10 cellular contexts compared by ENCODE assay signal in the genomic region with DNA sequence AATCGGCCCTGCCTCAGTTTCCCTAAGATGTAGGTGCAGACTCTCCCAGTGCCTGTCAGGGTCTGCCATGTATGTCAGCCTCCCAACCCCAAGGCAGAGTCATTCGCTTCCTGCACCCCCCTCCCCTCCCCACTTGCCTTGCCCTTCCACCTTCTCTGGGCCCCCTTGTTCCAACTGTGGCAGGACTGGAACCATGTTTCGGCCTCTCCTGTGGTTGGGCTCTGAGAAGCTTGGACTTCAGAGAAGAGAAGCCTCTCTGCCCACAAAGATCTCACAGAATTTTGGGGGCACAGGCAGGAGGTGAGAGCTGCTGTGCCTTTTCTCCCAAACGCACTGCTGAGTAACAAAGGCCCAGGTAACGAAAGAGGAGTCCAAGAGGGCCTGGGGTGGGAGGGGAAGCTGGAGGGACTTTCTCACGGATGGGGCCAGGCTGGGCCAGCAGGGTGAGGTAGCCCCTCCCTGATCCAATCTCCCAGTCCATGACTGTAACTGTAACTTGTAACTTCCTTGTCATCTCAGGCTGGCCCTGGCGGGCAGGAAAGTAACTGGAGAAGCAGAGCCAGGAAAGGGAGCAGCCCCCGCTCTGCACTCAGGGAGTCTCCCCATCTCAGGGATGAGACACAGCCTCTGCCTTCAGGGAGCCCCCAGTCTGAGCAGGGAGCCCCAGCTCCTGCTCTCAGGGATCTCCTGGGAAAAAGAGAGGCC. TPM values are rescaled to one million over a fixed set of nuclear protein-coding genes. Genes with fewer than 3 reads are reported as not detected.
DNase-seq lines count a peak whose midpoint lies in the region; ATAC-seq and TF ChIP-seq lines count a peak whose summit lies in the region.
"Had no signal": no experiment of that assay in that cellular context is flagged by ENCODE, and none has a peak within 500 bp of the region (broad histone marks: within the 10 kb centered on the region; RNA-seq: fewer than 3 reads in every experiment).

No MANE protein-coding gene starts in this region.

- TF ChIP-seq CTCF in H9 (conservative IDR thresholded peaks at IDR 0.05) (no peak), VCaP (conservative IDR thresholded peaks at IDR 0.05) (no peak), mucosa of descending colon (IDR thresholded peaks at IDR 0.05) (no peak)

- H2BK120ac ChIP-seq in H9 (ENCODE audit: low read depth, low read length, poor library complexity, severe bottlenecking) = no peak overlapping the region

- H3T11ph ChIP-seq in H9 (ENCODE audit: low read length) = no peak overlapping the region

- CTCF ChIA-PET in activated naive CD4-positive, alpha-beta T cell treated with anti-CD3 and anti-CD28 coated beads for 36 hours (lab: Charles Lee) = interaction anchor here (1.0 to 7.4 kb wide), 4 partner anchors 9 to 33 kb away, joined by 3 to 166 read pairs (median 7); partner anchors contain the start of genes CRABP2, ISG20L2 and METTL25B
- CTCF ChIA-PET in activated CD4-positive, alpha-beta memory T cell treated with anti-CD3 and anti-CD28 coated beads for 36 hours (lab: Charles Lee) = interaction anchor here (1.2 to 36.2 kb wide), 3 partner anchors 17 to 166 kb away, joined by 3 to 1179 read pairs (median 3); partner anchors contain the start of genes CRABP2, ISG20L2, METTL25B and NES

- H3K27me3 ChIP-seq in H9 (ENCODE audit: insufficient read depth, low read length) = no peaks in the 10 kb centered on the region

- H3K9me3 ChIP-seq in H9 (ENCODE audit: control insufficient read depth, low read depth, low read length) (no peaks in the 10 kb centered on the region), mucosa of descending colon (no peaks in the 10 kb centered on the region)

- peak overlapping the region; percentile 54 for H2AK5ac ChIP-seq in H9 (ENCODE audit: insufficient read length, low read length)

- no peaks in the 10 kb centered on the region for H3K9me3 Mint-ChIP-seq in H9
- H3K9me3 Mint-ChIP-seq in activated naive CD4-positive, alpha-beta T cell treated with anti-CD3 and anti-CD28 coated beads for 36 hours = no peaks in the 10 kb centered on the region
- H3K9me3 Mint-ChIP-seq in activated CD4-positive, alpha-beta memory T cell treated with anti-CD3 and anti-CD28 coated beads for 36 hours = no peaks in the 10 kb centered on the region
- H3K9me3 Mint-ChIP-seq: HFFc6; naive thymus-derived CD8-positive, alpha-beta T cell had no signal

- no peak overlapping the region for H2AFZ ChIP-seq in H9 (ENCODE audit: low read length)

- no peak overlapping the region for H3K56ac ChIP-seq in H9 (ENCODE audit: insufficient read length, low read depth, low read length)

- peak overlapping the region; percentile 55 for H4K91ac ChIP-seq in H9 (ENCODE audit: insufficient read length, low read depth, low read length)

- peak overlapping the region; percentile 30 for H2BK12ac ChIP-seq in H9 (ENCODE audit: insufficient read length, low read depth, low read length)

- H3K27me3 Mint-ChIP-seq in H9 (ENCODE audit: low read depth) = peaks cover 9% of the 10 kb centered on the region
- peaks cover 55% of the 10 kb centered on the region for H3K27me3 Mint-ChIP-seq in activated naive CD4-positive, alpha-beta T cell treated with anti-CD3 and anti-CD28 coated beads for 36 hours (ENCODE audit: low read depth)
- peaks cover 62% of the 10 kb centered on the region for H3K27me3 Mint-ChIP-seq in activated CD4-positive, alpha-beta memory T cell treated with anti-CD3 and anti-CD28 coated beads for 36 hours

- no peaks in the 10 kb centered on the region for H3K79me1 ChIP-seq in H9 (ENCODE audit: insufficient read depth, low read depth, low read length, poor library complexity, severe bottlenecking)

- peak overlapping the region; percentile 53 for H3K4me2 ChIP-seq in H9 (ENCODE audit: insufficient read depth, insufficient read length, low read length)

- H3K36me3 Mint-ChIP-seq in H9 (ENCODE audit: insufficient read depth in 1 of 3, low read depth in 3 of 3) = peaks cover 5 to 21% (median 18%) of the 10 kb centered on the region in 3 experiments
- no peaks in the 10 kb centered on the region for H3K36me3 Mint-ChIP-seq in activated naive CD4-positive, alpha-beta T cell treated with anti-CD3 and anti-CD28 coated beads for 36 hours (ENCODE audit: low read depth)
- H3K36me3 Mint-ChIP-seq in activated CD4-positive, alpha-beta memory T cell treated with anti-CD3 and anti-CD28 coated beads for 36 hours = no peaks in the 10 kb centered on the region

- peak overlapping the region; percentile 90 to 92 (median 91) for H3K27ac Mint-ChIP-seq in H9
- H3K27ac Mint-ChIP-seq in activated naive CD4-positive, alpha-beta T cell treated with anti-CD3 and anti-CD28 coated beads for 36 hours = no peak overlapping the region
- no peak overlapping the region for H3K27ac Mint-ChIP-seq in activated CD4-positive, alpha-beta memory T cell treated with anti-CD3 and anti-CD28 coated beads for 36 hours
- H3K27ac Mint-ChIP-seq: activated CD4-positive, alpha-beta T cell treated with anti-CD3 and anti-CD28 coated beads for 36 hours; HFFc6 had no signal

- peaks cover 10% of the 10 kb centered on the region for H3K23me2 ChIP-seq in H9 (ENCODE audit: insufficient read length, low read depth, low read length, poor library complexity, severe bottlenecking)

- H3K4me1 Mint-ChIP-seq in H9 = peaks cover 53 to 65% of the 10 kb centered on the region in 2 experiments
- peaks cover 24% of the 10 kb centered on the region for H3K4me1 Mint-ChIP-seq in activated naive CD4-positive, alpha-beta T cell treated with anti-CD3 and anti-CD28 coated beads for 36 hours (ENCODE audit: low read depth)
- H3K4me1 Mint-ChIP-seq in activated CD4-positive, alpha-beta memory T cell treated with anti-CD3 and anti-CD28 coated beads for 36 hours (ENCODE audit: low read depth) = peaks cover 10% of the 10 kb centered on the region

- peak overlapping the region; percentile 51 for H3K18ac ChIP-seq in H9 (ENCODE audit: insufficient read length, low read depth, low read length)

- no peak overlapping the region for H2BK15ac ChIP-seq in H9 (ENCODE audit: low read depth, low read length)

- no peaks in the 10 kb centered on the region for H3K36me3 ChIP-seq in mucosa of descending colon (ENCODE audit: low read depth)

- H3K27ac ChIP-seq in H9 (ENCODE audit: insufficient read length, low read depth, low read length) (peak overlapping the region; percentile 32), VCaP (peak overlapping the region; percentile 71)

- peak overlapping the region; percentile 54 to 75; a peak in 4 of 5 replicates for H3K4me3 Mint-ChIP-seq in H9
- no peak overlapping the region for H3K4me3 Mint-ChIP-seq in activated naive CD4-positive, alpha-beta T cell treated with anti-CD3 and anti-CD28 coated beads for 36 hours
- no peak overlapping the region for H3K4me3 Mint-ChIP-seq in activated CD4-positive, alpha-beta memory T cell treated with anti-CD3 and anti-CD28 coated beads for 36 hours
- H3K4me3 Mint-ChIP-seq: activated CD4-positive, alpha-beta T cell treated with anti-CD3 and anti-CD28 coated beads for 36 hours; HFFc6 had no signal

- intact Hi-C loops in mucosa of descending colon (cut with DNase I, micrococcal nuclease) = no loop called here
- intact Hi-C loops in activated naive CD4-positive, alpha-beta T cell treated with anti-CD3 and anti-CD28 coated beads for 36 hours (cut with micrococcal nuclease) = no loop called here
- intact Hi-C loops in activated CD4-positive, alpha-beta memory T cell treated with anti-CD3 and anti-CD28 coated beads for 36 hours (cut with micrococcal nuclease) = no loop called here

- no peaks in the 10 kb centered on the region for H4K20me1 ChIP-seq in H9 (ENCODE audit: control insufficient read depth, insufficient read depth, insufficient read length)

- H4K8ac ChIP-seq in H9 (replicated peaks; ENCODE audit: insufficient read length, low read depth, low read length) = no peak overlapping the region

- peak overlapping the region; percentile 20; the same call in 1 of the 2 replicates for H3K4ac ChIP-seq in H9 (ENCODE audit: low read depth, low read length)

- H3K9ac ChIP-seq in H9 (ENCODE audit: extremely low read depth, insufficient read length, low read length) = no peak overlapping the region

- peak overlapping the region; percentile 80; the same call in 1 of the 2 replicates for H3K14ac ChIP-seq in H9 (ENCODE audit: insufficient read depth, low read length)

- no peaks in the 10 kb centered on the region for H3K79me2 ChIP-seq in H9 (ENCODE audit: insufficient read depth, low read length)

- H2BK5ac ChIP-seq in H9 (ENCODE audit: insufficient read length, low read length) = no peak overlapping the region

- H3K4me3 ChIP-seq in mucosa of descending colon = no peak overlapping the region

- no peak overlapping the region for H3K23ac ChIP-seq in H9 (ENCODE audit: insufficient read length, low read depth, low read length)

- no peak overlapping the region for H2BK20ac ChIP-seq in H9 (ENCODE audit: low read depth, low read length, poor library complexity, severe bottlenecking)

- peak; percentile 76 for DNase-seq in H9
- DNase-seq in mucosa of descending colon = peak in 2 of 3 donors; percentile 40 to 46
- DNase-seq in cerebellar nuclear complex (lab: John Stamatoyannopoulos, UW) = no peak
- DNase-seq in activated naive CD4-positive, alpha-beta T cell treated with anti-CD3 and anti-CD28 coated beads for 36 hours = no peak
- DNase-seq in activated CD4-positive, alpha-beta memory T cell treated with anti-CD3 and anti-CD28 coated beads for 36 hours = no peak
- DNase-seq: activated CD4-positive, alpha-beta T cell treated with anti-CD3 and anti-CD28 coated beads for 36 hours; HFFc6; NCI-H774 had no signal

- peaks cover 17% of the 10 kb centered on the region; the same call in 1 of the 2 replicates for H3K4me1 ChIP-seq in H9 (ENCODE audit: insufficient read depth, low read length)
- peaks cover 16% of the 10 kb centered on the region for H3K4me1 ChIP-seq in mucosa of descending colon (ENCODE audit: low read depth)

- WGBS in H9 (ENCODE audit: extremely low coverage, insufficient read length, low lambda C conversion rate) = no CpG with 5 or more reads among the region's 8 CpGs

- ATAC-seq in mucosa of descending colon = peak; percentile 73
- ATAC-seq: activated CD4-positive, alpha-beta T cell treated with anti-CD3 and anti-CD28 coated beads for 36 hours; naive thymus-derived CD8-positive, alpha-beta T cell had no signal

- POLR2A ChIA-PET in activated CD4-positive, alpha-beta memory T cell treated with anti-CD3 and anti-CD28 coated beads for 36 hours (lab: Charles Lee) = no interaction called here

- no peak overlapping the region for H4K5ac ChIP-seq in H9 (ENCODE audit: insufficient read length, low read depth, low read length)

RNA-seq across cellular contexts. Expression of gene CRABP2, which starts 11.4 kb away (rescaled TPM):
- total RNA-seq in H9 (2021) (180 and 184 TPM in 2 replicates), mucosa of descending colon (1 to 10 TPM in 2 of 3 donors, under 1 TPM in 1; 0.38 to 2.2 (median 1.2) TPM)
- total RNA-seq in activated naive CD4-positive, alpha-beta T cell treated with anti-CD3 and anti-CD28 coated beads for 36 hours = under 1 TPM; 0.45 to 0.72 TPM
- total RNA-seq in activated CD4-positive, alpha-beta memory T cell treated with anti-CD3 and anti-CD28 coated beads for 36 hours = 1 to 10 TPM; 1.1 to 2.3 TPM

RNA-seq across cellular contexts. Expression of gene NES, which starts 16.8 kb away (rescaled TPM):
- total RNA-seq in H9 (2021) (167 and 168 TPM in 2 replicates), mucosa of descending colon (10 to 100 TPM in 1 of 3 donors, 1 to 10 TPM in 2; 3.0 to 11.4 (median 6.4) TPM)
- total RNA-seq in activated naive CD4-positive, alpha-beta T cell treated with anti-CD3 and anti-CD28 coated beads for 36 hours = not detected
- under 1 TPM in 1 of 2 experiments, not detected in 1; 0.07 TPM for total RNA-seq in activated CD4-positive, alpha-beta memory T cell treated with anti-CD3 and anti-CD28 coated beads for 36 hours
- total RNA-seq: naive thymus-derived CD8-positive, alpha-beta T cell had no signal

RNA-seq across cellular contexts. Expression of gene METTL25B, which starts 34.3 kb away (rescaled TPM):
- total RNA-seq in H9 (2021) (24.4 and 26.2 TPM in 2 replicates), mucosa of descending colon (10 to 100 TPM; 35.1 to 58.6 (median 44.4) TPM)
- 10 to 100 TPM; 35.3 to 35.5 TPM for total RNA-seq in activated naive CD4-positive, alpha-beta T cell treated with anti-CD3 and anti-CD28 coated beads for 36 hours
- 10 to 100 TPM; 43.0 to 46.3 TPM for total RNA-seq in activated CD4-positive, alpha-beta memory T cell treated with anti-CD3 and anti-CD28 coated beads for 36 hours

RNA-seq across cellular contexts. Expression of gene ISG20L2, which starts 34.6 kb away (rescaled TPM):
- 52.4 and 57.6 TPM in 2 replicates for total RNA-seq in H9 (2021)
- total RNA-seq in mucosa of descending colon = 10 to 100 TPM; 27.8 to 33.0 (median 31.0) TPM
- total RNA-seq in activated naive CD4-positive, alpha-beta T cell treated with anti-CD3 and anti-CD28 coated beads for 36 hours = 10 to 100 TPM; 24.8 to 28.7 TPM
- 10 to 100 TPM; 35.6 to 36.8 TPM for total RNA-seq in activated CD4-positive, alpha-beta memory T cell treated with anti-CD3 and anti-CD28 coated beads for 36 hours

RNA-seq across cellular contexts. Expression of gene MRPL24, which starts 46.9 kb away (rescaled TPM):
- 27.3 and 29.0 TPM in 2 replicates for total RNA-seq in H9 (2021)
- 10 to 100 TPM; 50.1 to 61.7 (median 57.6) TPM for total RNA-seq in mucosa of descending colon
- total RNA-seq in activated naive CD4-positive, alpha-beta T cell treated with anti-CD3 and anti-CD28 coated beads for 36 hours = 100 to 1,000 TPM in 1 of 2 experiments, 10 to 100 TPM in 1; 91.1 to 114 TPM
- total RNA-seq in activated CD4-positive, alpha-beta memory T cell treated with anti-CD3 and anti-CD28 coated beads for 36 hours = 100 to 1,000 TPM; 105 to 106 TPM

Comparison
In these comparisons a context has a peak if more than half of its experiments do, and no peak if none do; other contexts are left out.
1. DNase-seq: peak in H9 (single experiment) and mucosa of descending colon (2 of 3); none in cerebellar nuclear complex (0 of 2), activated naive CD4-positive, alpha-beta T cell treated with anti-CD3 and anti-CD28 coated beads for 36 hours (single experiment) and activated CD4-positive, alpha-beta memory T cell treated with anti-CD3 and anti-CD28 coated beads for 36 hours (single experiment).
2. H3K27ac Mint-ChIP-seq: peak in H9 (3 of 3); none in activated naive CD4-positive, alpha-beta T cell treated with anti-CD3 and anti-CD28 coated beads for 36 hours (single experiment) and activated CD4-positive, alpha-beta memory T cell treated with anti-CD3 and anti-CD28 coated beads for 36 hours (single experiment).
3. H3K4me3 Mint-ChIP-seq: peak in H9 (2 of 2); none in activated naive CD4-positive, alpha-beta T cell treated with anti-CD3 and anti-CD28 coated beads for 36 hours (single experiment) and activated CD4-positive, alpha-beta memory T cell treated with anti-CD3 and anti-CD28 coated beads for 36 hours (single experiment).
4. RNA of gene CRABP2, which starts 11.4 kb away (total RNA-seq): 180 to 184 TPM in H9; 1.1 to 2.3 TPM in activated CD4-positive, alpha-beta memory T cell treated with anti-CD3 and anti-CD28 coated beads for 36 hours, 0.38 to 2.2 TPM in mucosa of descending colon and 0.45 to 0.72 TPM in activated naive CD4-positive, alpha-beta T cell treated with anti-CD3 and anti-CD28 coated beads for 36 hours; every median in the first group is over 10 times any median in the second.
5. RNA of gene NES, which starts 16.8 kb away (total RNA-seq): 167 to 168 TPM in H9; 3.0 to 11.4 TPM in mucosa of descending colon, 0.07 TPM in activated CD4-positive, alpha-beta memory T cell treated with anti-CD3 and anti-CD28 coated beads for 36 hours and not detected in activated naive CD4-positive, alpha-beta T cell treated with anti-CD3 and anti-CD28 coated beads for 36 hours; every median in the first group is over 10 times any median in the second.